1 cellular context compared by ENCODE assay signal in genomic region chr1:236623371-236624166, GRCh38.
A peak's percentile ranks its signal among the peaks of the same experiment; 100 is the strongest.
TF ChIP-seq lines count a peak whose summit lies in the region.

No MANE protein-coding gene starts in this region.

TF ChIP-seq in HEK293, 187 proteins besides CTCF, POLR2A, EP300 and RAD21 (continued from another document):
- TF ChIP-seq INSM2 (tag by site-specific recombination; IDR thresholded peaks at IDR 0.05) (0 out of 2 replicates have a peak, but pooled peaks have one; percentile 15), SALL2 (tag by site-specific recombination; IDR thresholded peaks at IDR 0.05; ENCODE audit: borderline replicate concordance) (no peak), ZNF302 (tag by site-specific recombination; IDR thresholded peaks at IDR 0.05; ENCODE audit: low read depth) (no peak), SETDB1 (IDR thresholded peaks at IDR 0.05; ENCODE audit: insufficient read length, low read length) (peak; percentile 15), ZNF311 (tag by site-specific recombination; IDR thresholded peaks at IDR 0.05; ENCODE audit: borderline replicate concordance) (no peak), ZNF510 (tag by site-specific recombination; IDR thresholded peaks at IDR 0.05; ENCODE audit: insufficient replicate concordance) (no peak), ZFP3 (tag by site-specific recombination; IDR thresholded peaks at IDR 0.05; ENCODE audit: low read depth) (no peak), ZNF133 (tag by site-specific recombination; IDR thresholded peaks at IDR 0.05) (no peak), ZNF658 (tag by site-specific recombination; IDR thresholded peaks at IDR 0.05) (no peak), ZNF335 (tag by site-specific recombination; conservative IDR thresholded peaks at IDR 0.05) (peak; percentile 37), SCRT2 (tag by site-specific recombination; IDR thresholded peaks at IDR 0.05) (no peak), ZNF19 (tag by site-specific recombination; IDR thresholded peaks at IDR 0.05; ENCODE audit: low read depth) (no peak), ZBTB48 (tag by site-specific recombination; IDR thresholded peaks at IDR 0.05) (no peak), ZNF23 (tag by site-specific recombination; IDR thresholded peaks at IDR 0.05; ENCODE audit: borderline replicate concordance) (no peak), ZNF202 (tag by site-specific recombination; IDR thresholded peaks at IDR 0.05; ENCODE audit: borderline replicate concordance) (no peak), ZFP37 (tag by site-specific recombination; IDR thresholded peaks at IDR 0.05) (peak; percentile 59; the same call in 1 of the 2 replicates), ZSCAN5A (tag by site-specific recombination; IDR thresholded peaks at IDR 0.05) (no peak)
- TF ChIP-seq, protein P1, sequence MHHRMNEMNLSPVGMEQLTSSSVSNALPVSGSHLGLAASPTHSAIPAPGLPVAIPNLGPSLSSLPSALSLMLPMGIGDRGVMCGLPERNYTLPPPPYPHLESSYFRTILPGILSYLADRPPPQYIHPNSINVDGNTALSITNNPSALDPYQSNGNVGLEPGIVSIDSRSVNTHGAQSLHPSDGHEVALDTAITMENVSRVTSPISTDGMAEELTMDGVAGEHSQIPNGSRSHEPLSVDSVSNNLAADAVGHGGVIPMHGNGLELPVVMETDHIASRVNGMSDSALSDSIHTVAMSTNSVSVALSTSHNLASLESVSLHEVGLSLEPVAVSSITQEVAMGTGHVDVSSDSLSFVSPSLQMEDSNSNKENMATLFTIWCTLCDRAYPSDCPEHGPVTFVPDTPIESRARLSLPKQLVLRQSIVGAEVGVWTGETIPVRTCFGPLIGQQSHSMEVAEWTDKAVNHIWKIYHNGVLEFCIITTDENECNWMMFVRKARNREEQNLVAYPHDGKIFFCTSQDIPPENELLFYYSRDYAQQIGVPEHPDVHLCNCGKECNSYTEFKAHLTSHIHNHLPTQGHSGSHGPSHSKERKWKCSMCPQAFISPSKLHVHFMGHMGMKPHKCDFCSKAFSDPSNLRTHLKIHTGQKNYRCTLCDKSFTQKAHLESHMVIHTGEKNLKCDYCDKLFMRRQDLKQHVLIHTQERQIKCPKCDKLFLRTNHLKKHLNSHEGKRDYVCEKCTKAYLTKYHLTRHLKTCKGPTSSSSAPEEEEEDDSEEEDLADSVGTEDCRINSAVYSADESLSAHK (tag by site-specific recombination; IDR thresholded peaks at IDR 0.05), result no peak
- TF ChIP-seq, protein P2, sequence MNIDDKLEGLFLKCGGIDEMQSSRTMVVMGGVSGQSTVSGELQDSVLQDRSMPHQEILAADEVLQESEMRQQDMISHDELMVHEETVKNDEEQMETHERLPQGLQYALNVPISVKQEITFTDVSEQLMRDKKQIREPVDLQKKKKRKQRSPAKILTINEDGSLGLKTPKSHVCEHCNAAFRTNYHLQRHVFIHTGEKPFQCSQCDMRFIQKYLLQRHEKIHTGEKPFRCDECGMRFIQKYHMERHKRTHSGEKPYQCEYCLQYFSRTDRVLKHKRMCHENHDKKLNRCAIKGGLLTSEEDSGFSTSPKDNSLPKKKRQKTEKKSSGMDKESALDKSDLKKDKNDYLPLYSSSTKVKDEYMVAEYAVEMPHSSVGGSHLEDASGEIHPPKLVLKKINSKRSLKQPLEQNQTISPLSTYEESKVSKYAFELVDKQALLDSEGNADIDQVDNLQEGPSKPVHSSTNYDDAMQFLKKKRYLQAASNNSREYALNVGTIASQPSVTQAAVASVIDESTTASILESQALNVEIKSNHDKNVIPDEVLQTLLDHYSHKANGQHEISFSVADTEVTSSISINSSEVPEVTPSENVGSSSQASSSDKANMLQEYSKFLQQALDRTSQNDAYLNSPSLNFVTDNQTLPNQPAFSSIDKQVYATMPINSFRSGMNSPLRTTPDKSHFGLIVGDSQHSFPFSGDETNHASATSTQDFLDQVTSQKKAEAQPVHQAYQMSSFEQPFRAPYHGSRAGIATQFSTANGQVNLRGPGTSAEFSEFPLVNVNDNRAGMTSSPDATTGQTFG (tag by site-specific recombination; IDR thresholded peaks at IDR 0.05; ENCODE audit: borderline replicate concordance), result 0 out of 2 replicates have a peak, but pooled peaks have one; percentile 66
- TF ChIP-seq, protein P3, sequence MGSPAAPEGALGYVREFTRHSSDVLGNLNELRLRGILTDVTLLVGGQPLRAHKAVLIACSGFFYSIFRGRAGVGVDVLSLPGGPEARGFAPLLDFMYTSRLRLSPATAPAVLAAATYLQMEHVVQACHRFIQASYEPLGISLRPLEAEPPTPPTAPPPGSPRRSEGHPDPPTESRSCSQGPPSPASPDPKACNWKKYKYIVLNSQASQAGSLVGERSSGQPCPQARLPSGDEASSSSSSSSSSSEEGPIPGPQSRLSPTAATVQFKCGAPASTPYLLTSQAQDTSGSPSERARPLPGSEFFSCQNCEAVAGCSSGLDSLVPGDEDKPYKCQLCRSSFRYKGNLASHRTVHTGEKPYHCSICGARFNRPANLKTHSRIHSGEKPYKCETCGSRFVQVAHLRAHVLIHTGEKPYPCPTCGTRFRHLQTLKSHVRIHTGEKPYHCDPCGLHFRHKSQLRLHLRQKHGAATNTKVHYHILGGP (tag by site-specific recombination; IDR thresholded peaks at IDR 0.05), result no peak
